ENCODE assay signal across 1 cellular context in the genomic region with DNA sequence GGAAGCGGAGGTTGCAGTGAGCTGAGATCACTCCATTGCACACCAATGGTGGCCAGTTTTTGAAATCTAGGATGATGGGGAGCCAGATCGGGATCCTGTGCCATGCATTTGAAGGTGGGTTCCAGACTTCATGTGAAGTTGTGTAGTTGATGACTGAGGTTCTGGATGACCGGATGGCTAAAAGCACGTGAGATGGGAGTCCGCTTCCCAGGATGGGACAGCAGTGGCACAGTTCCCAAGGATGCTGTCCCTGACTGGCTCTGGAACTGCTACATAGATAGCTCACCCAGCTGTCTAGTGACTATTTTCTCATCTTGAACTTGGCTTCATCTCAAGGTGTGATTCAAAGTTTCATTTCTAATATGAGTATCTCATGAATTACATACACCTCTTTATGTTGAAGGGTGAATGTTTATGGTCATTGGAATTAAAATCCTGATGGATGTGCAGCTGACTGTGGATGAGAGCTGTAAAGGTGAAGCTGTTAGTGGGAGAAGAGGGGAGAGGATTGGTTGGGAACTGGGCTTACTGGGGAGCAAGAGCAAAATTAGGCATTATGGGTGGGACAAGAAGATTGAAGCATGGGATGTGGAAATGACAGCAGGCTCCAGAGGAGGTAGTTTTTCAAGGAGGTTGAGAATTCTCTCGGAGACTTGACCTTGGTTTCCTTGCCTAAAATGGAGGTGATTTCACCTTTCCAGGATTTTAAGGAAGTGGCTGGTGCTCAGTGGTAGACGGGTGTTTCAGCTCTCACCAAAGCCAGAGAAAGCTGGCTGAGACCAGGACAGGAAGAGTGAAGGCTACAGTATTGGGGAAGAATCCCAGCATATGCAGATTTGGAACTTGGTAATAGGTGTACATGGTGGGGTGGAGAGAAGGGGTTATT.
A peak's percentile ranks its signal among the peaks of the same experiment; 100 is the strongest.
TF ChIP-seq lines count a peak whose summit lies in the region.

No MANE protein-coding gene starts in this region.

TF ChIP-seq in GM12878, 131 proteins besides CTCF, POLR2A, EP300 and RAD21:
- TF ChIP-seq, protein P1, sequence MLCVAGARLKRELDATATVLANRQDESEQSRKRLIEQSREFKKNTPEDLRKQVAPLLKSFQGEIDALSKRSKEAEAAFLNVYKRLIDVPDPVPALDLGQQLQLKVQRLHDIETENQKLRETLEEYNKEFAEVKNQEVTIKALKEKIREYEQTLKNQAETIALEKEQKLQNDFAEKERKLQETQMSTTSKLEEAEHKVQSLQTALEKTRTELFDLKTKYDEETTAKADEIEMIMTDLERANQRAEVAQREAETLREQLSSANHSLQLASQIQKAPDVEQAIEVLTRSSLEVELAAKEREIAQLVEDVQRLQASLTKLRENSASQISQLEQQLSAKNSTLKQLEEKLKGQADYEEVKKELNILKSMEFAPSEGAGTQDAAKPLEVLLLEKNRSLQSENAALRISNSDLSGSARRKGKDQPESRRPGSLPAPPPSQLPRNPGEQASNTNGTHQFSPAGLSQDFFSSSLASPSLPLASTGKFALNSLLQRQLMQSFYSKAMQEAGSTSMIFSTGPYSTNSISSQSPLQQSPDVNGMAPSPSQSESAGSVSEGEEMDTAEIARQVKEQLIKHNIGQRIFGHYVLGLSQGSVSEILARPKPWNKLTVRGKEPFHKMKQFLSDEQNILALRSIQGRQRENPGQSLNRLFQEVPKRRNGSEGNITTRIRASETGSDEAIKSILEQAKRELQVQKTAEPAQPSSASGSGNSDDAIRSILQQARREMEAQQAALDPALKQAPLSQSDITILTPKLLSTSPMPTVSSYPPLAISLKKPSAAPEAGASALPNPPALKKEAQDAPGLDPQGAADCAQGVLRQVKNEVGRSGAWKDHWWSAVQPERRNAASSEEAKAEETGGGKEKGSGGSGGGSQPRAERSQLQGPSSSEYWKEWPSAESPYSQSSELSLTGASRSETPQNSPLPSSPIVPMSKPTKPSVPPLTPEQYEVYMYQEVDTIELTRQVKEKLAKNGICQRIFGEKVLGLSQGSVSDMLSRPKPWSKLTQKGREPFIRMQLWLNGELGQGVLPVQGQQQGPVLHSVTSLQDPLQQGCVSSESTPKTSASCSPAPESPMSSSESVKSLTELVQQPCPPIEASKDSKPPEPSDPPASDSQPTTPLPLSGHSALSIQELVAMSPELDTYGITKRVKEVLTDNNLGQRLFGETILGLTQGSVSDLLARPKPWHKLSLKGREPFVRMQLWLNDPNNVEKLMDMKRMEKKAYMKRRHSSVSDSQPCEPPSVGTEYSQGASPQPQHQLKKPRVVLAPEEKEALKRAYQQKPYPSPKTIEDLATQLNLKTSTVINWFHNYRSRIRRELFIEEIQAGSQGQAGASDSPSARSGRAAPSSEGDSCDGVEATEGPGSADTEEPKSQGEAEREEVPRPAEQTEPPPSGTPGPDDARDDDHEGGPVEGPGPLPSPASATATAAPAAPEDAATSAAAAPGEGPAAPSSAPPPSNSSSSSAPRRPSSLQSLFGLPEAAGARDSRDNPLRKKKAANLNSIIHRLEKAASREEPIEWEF (IDR thresholded peaks at IDR 0.05; ENCODE audit: insufficient replicate concordance, low read depth, low read length), result no peak
- TF ChIP-seq SMC3 (IDR thresholded peaks at IDR 0.05; ENCODE audit: borderline replicate concordance, low read length) (no peak), POLR2AphosphoS5 (IDR thresholded peaks at IDR 0.05; ENCODE audit: low read length) (peak; percentile 75), ZBED1 (IDR thresholded peaks at IDR 0.05; ENCODE audit: borderline replicate concordance) (no peak), SPI1 (IDR thresholded peaks at IDR 0.05; ENCODE audit: borderline replicate concordance, insufficient read depth, low read depth, low read length) (peak; percentile 27; the same call in 1 of the 2 replicates), EGR1 (IDR thresholded peaks at IDR 0.05; ENCODE audit: borderline replicate concordance in 1 of 2, low read depth in 2 of 2, low read length in 2 of 2) (no peak), HDGF (IDR thresholded peaks at IDR 0.05) (no peak), GABPA (IDR thresholded peaks at IDR 0.05; ENCODE audit: low read depth) (no peak)
- TF ChIP-seq, protein P2, sequence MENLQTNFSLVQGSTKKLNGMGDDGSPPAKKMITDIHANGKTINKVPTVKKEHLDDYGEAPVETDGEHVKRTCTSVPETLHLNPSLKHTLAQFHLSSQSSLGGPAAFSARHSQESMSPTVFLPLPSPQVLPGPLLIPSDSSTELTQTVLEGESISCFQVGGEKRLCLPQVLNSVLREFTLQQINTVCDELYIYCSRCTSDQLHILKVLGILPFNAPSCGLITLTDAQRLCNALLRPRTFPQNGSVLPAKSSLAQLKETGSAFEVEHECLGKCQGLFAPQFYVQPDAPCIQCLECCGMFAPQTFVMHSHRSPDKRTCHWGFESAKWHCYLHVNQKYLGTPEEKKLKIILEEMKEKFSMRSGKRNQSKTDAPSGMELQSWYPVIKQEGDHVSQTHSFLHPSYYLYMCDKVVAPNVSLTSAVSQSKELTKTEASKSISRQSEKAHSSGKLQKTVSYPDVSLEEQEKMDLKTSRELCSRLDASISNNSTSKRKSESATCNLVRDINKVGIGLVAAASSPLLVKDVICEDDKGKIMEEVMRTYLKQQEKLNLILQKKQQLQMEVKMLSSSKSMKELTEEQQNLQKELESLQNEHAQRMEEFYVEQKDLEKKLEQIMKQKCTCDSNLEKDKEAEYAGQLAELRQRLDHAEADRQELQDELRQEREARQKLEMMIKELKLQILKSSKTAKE (IDR thresholded peaks at IDR 0.05; ENCODE audit: low read depth, poor library complexity, severe bottlenecking), result no peak
